Comparison of ENCODE assay signal across 1 cellular context in genomic region chr1:172429324-172430127, GRCh38.
TF ChIP-seq lines count a peak whose summit lies in the region.

No MANE protein-coding gene starts in this region.

TF ChIP-seq in HCT116, 20 proteins besides CTCF, POLR2A, EP300 and RAD21 (continued from another document):
- TF ChIP-seq FOSL1 (IDR thresholded peaks at IDR 0.05; ENCODE audit: low read depth) (no peak), ZFX (IDR thresholded peaks at IDR 0.05) (no peak), ZNF274 (IDR thresholded peaks at IDR 0.05; ENCODE audit: low read depth, low read length) (no peak), POLR2AphosphoS5 (IDR thresholded peaks at IDR 0.05; ENCODE audit: low read depth, low read length) (no peak)
